Comparison of ENCODE assay signal across 1 cellular context in genomic region chr2:130358420-130359350, GRCh38.
TF ChIP-seq lines count a peak whose summit lies in the region.

No MANE protein-coding gene starts in this region.

TF ChIP-seq in IMR-90, 13 proteins besides CTCF, POLR2A, EP300 and RAD21:
- no peak for TF ChIP-seq FOS (IDR thresholded peaks at IDR 0.05; ENCODE audit: low read depth, low read length)
- TF ChIP-seq MXI1 (IDR thresholded peaks at IDR 0.05; ENCODE audit: borderline replicate concordance, low read depth, low read length): no peak
- no peak for TF ChIP-seq ELK1 (IDR thresholded peaks at IDR 0.05; ENCODE audit: borderline replicate concordance, low read depth, low read length)
- TF ChIP-seq SMC3 (IDR thresholded peaks at IDR 0.05; ENCODE audit: low read depth, low read length): no peak
- TF ChIP-seq NFE2L2 (IDR thresholded peaks at IDR 0.05; ENCODE audit: low read depth, low read length): no peak
- TF ChIP-seq BHLHE40 (IDR thresholded peaks at IDR 0.05; ENCODE audit: low read depth, low read length): no peak
- TF ChIP-seq MAZ (IDR thresholded peaks at IDR 0.05; ENCODE audit: borderline replicate concordance, low read depth, low read length): no peak
- no peak for TF ChIP-seq RCOR1 (IDR thresholded peaks at IDR 0.05; ENCODE audit: insufficient replicate concordance, low read length)
- TF ChIP-seq RFX5 (IDR thresholded peaks at IDR 0.05; ENCODE audit: low read depth, low read length): no peak
- no peak for TF ChIP-seq CEBPB (IDR thresholded peaks at IDR 0.05; ENCODE audit: low read depth, low read length)
- no peak for TF ChIP-seq CHD1 (IDR thresholded peaks at IDR 0.05; ENCODE audit: low read depth, low read length)
- no peak for TF ChIP-seq USF2 (IDR thresholded peaks at IDR 0.05; ENCODE audit: low read depth, low read length)
- no peak for TF ChIP-seq MAFK (IDR thresholded peaks at IDR 0.05; ENCODE audit: low read depth, low read length)
